In the genomic region with DNA sequence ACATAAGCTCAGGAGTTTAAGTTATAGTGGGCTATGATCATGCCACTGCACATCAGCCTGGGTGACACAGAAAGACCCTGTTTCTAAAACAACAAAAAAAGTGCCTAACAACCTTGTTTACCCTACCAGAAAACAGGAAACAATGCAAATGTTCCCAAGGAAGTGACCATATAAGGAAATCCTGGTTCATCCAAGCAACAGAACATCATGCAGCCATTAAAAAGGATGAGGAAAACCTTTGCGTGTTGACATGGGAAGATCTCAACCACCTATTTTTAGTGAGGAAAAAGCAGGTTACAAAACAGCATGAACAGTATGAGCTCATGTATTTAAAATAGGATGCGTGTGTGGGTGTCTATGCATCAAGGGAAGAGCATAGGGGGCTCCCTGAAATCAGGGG, we compare ENCODE assay signal across 25 cellular contexts. TPM values are rescaled to one million over a fixed set of nuclear protein-coding genes. Genes with fewer than 3 reads are reported as not detected.
"Had no signal": no experiment of that assay in that cellular context is flagged by ENCODE, and none has a peak within 500 bp of the region (broad histone marks: within the 10 kb centered on the region; RNA-seq: fewer than 3 reads in every experiment).

No MANE protein-coding gene starts in this region.

- FAIRE-seq: HTR-8/SVneo, RCC 7860 had no signal

- H3K27ac ChIP-seq: HL-60, SJSA1, SK-N-MC had no signal

- H3K27me3 ChIP-seq: SJSA1 had no signal

- H3K4me1 ChIP-seq: SJSA1 had no signal

- H3K4me3 ChIP-seq: SJSA1, SK-N-MC had no signal

- DNase-seq: KBM-7, NCI-H1092, NCI-H1105 treated with DMSO at 0.1 percent for 48 hours, NCI-H1417 treated with DMSO at 0.1 percent for 48 hours, NCI-H146, NCI-H187, NCI-H2029, NCI-H2081 treated with DMSO at 0.1 percent for 48 hours, NCI-H2171, NCI-H226, NCI-H446, NCI-H510A, NCI-H524 treated with DMSO at 0.1 percent for 48 hours, NCI-H69, NCI-H774, Right ventricle myocardium superior, RPMI8226, SIG-M5 had no signal

- H3K36me3 ChIP-seq: SJSA1 had no signal

- H3K9me3 ChIP-seq: SJSA1 had no signal

RNA-seq across cellular contexts. Expression of a gene that starts 13.7 kb away (rescaled TPM):
- total RNA-seq: LHCN-M2; SJSA1; T-helper 1 cell treated with Interleukin-12 subunit alpha and Interleukin-12 subunit beta and Interleukin-4 antibody, amounts not matched to agents 30 ng/mL and 1 ng/mL, for 36 hours had no signal
